ENCODE assay signal across 13 cellular contexts in genomic region chr19:655691-656090, GRCh38. TPM values are rescaled to one million over a fixed set of nuclear protein-coding genes. Genes with fewer than 3 reads are reported as not detected.
DNase-seq lines count a peak whose midpoint lies in the region; ATAC-seq and TF ChIP-seq lines count a peak whose summit lies in the region.
"Had no signal": no experiment of that assay in that cellular context is flagged by ENCODE, and none has a peak within 500 bp of the region (broad histone marks: within the 10 kb centered on the region; RNA-seq: fewer than 3 reads in every experiment).

No MANE protein-coding gene starts in this region.

- peaks cover 0 to 12% (median 3%) of the 10 kb centered on the region in 4 donors for H3K36me3 ChIP-seq in transverse colon

- H3K36me3 Mint-ChIP-seq in activated T-helper 17 cell treated with anti-CD3 and anti-CD28 coated beads, Interleukin-2, amount 50 U/mL, for 72 hours (ENCODE audit: low read depth), result peaks cover 77% of the 10 kb centered on the region
- H3K36me3 Mint-ChIP-seq in naive thymus-derived CD8-positive, alpha-beta T cell, result peaks cover 0 to 53% (median 1%) of the 10 kb centered on the region in 3 donors

- no peaks in the 10 kb centered on the region for H3K9me3 Mint-ChIP-seq in activated T-helper 17 cell treated with anti-CD3 and anti-CD28 coated beads, Interleukin-2, amount 50 U/mL, for 72 hours
- H3K9me3 Mint-ChIP-seq in naive thymus-derived CD8-positive, alpha-beta T cell, result no peaks in the 10 kb centered on the region
- H3K9me3 Mint-ChIP-seq: dendritic cell treated with granulocyte-macrophage colony-stimulating factor and Interleukin-4, amounts not matched to agents 40 ng/mL and 50 ng/mL, for 4 days had no signal

- H3K27me3 ChIP-seq in transverse colon, result no peaks in the 10 kb centered on the region
- H3K27me3 ChIP-seq: adrenal gland, right atrium auricular region, suprapubic skin had no signal

- H3K27ac Mint-ChIP-seq in activated T-helper 17 cell treated with anti-CD3 and anti-CD28 coated beads, Interleukin-2, amount 50 U/mL, for 72 hours, result no peak overlapping the region
- peak overlapping the region in 8 of 10 donors; percentile 52 to 82 (median 66) for H3K27ac Mint-ChIP-seq in naive thymus-derived CD8-positive, alpha-beta T cell

- in situ Hi-C loops in transverse colon (cut with MboI; ENCODE audit: low pct_ligation_motif_present in 1 of 4, low pct_unique_long_range_greater_than_20kb in 1 of 4, low sequenced_read_pairs in 3 of 4), result no loop called here

- no peaks in the 10 kb centered on the region for H3K9me3 ChIP-seq in transverse colon
- H3K9me3 ChIP-seq: adrenal gland, right atrium auricular region, suprapubic skin had no signal

- 80 to 86% methylated on average over 2 to 16 of the region's 17 CpGs for WGBS in transverse colon (ENCODE audit: low coverage in 1 of 2), 2 donors

- no peaks in the 10 kb centered on the region for H3K27me3 Mint-ChIP-seq in activated T-helper 17 cell treated with anti-CD3 and anti-CD28 coated beads, Interleukin-2, amount 50 U/mL, for 72 hours
- H3K27me3 Mint-ChIP-seq in naive thymus-derived CD8-positive, alpha-beta T cell, result no peaks in the 10 kb centered on the region
- H3K27me3 Mint-ChIP-seq: dendritic cell treated with granulocyte-macrophage colony-stimulating factor and Interleukin-4, amounts not matched to agents 40 ng/mL and 50 ng/mL, for 4 days had no signal

- TF ChIP-seq EP300 in transverse colon (IDR thresholded peaks at IDR 0.05; ENCODE audit: low read depth), result no peak

- no peak overlapping the region for H3K4me3 ChIP-seq in transverse colon
- H3K4me3 ChIP-seq: adrenal gland, right atrium auricular region, suprapubic skin had no signal

- TF ChIP-seq POLR2A in transverse colon (IDR thresholded peaks at IDR 0.05), result no peak

- peaks cover 30 to 35% (median 32%) of the 10 kb centered on the region in 4 donors for H3K4me1 ChIP-seq in transverse colon

- H3K4me3 Mint-ChIP-seq in activated T-helper 17 cell treated with anti-CD3 and anti-CD28 coated beads, Interleukin-2, amount 50 U/mL, for 72 hours, result peak overlapping the region; percentile 39
- peak overlapping the region in 6 of 10 donors; percentile 13 to 72 (median 58) for H3K4me3 Mint-ChIP-seq in naive thymus-derived CD8-positive, alpha-beta T cell
- H3K4me3 Mint-ChIP-seq: dendritic cell treated with granulocyte-macrophage colony-stimulating factor and Interleukin-4, amounts not matched to agents 40 ng/mL and 50 ng/mL, for 4 days had no signal

- no peak overlapping the region for H3K27ac ChIP-seq in transverse colon
- H3K27ac ChIP-seq: adrenal gland, right atrium auricular region, suprapubic skin had no signal

- intact Hi-C loops in transverse colon (cut with DNase I; ENCODE audit: low total_unique reads), result no loop called here

- DNase-seq in naive thymus-derived CD8-positive, alpha-beta T cell, result no peak
- DNase-seq in transverse colon, result no peak
- DNase-seq: adrenal gland, NCI-H1417, NCI-H524 treated with DMSO at 0.1 percent for 48 hours, T-helper 9 cell had no signal

- no peak for ATAC-seq in activated T-helper 17 cell treated with anti-CD3 and anti-CD28 coated beads, Interleukin-2, amount 50 U/mL, for 72 hours (replicated peaks)
- ATAC-seq in naive thymus-derived CD8-positive, alpha-beta T cell, result no peak
- ATAC-seq in GM21717 (IDR thresholded peaks at IDR 0.05; ENCODE audit: unreplicated experiment), result no peak

- POLR2A ChIA-PET in naive thymus-derived CD8-positive, alpha-beta T cell (lab: Charles Lee), result interaction anchor here (2.1 kb wide), 1 partner anchor 10 kb away, joined by 7 read pairs; no protein-coding TSS in a partner anchor

- no peak for TF ChIP-seq CTCF in transverse colon (IDR thresholded peaks at IDR 0.05)

- peaks cover 9% of the 10 kb centered on the region for H3K4me1 Mint-ChIP-seq in activated T-helper 17 cell treated with anti-CD3 and anti-CD28 coated beads, Interleukin-2, amount 50 U/mL, for 72 hours
- peaks cover 24 to 61% (median 53%) of the 10 kb centered on the region in 4 donors for H3K4me1 Mint-ChIP-seq in naive thymus-derived CD8-positive, alpha-beta T cell

RNA-seq across cellular contexts. Expression of gene RNF126, which starts 7.3 kb away (rescaled TPM):
- total RNA-seq in activated T-helper 17 cell treated with anti-CD3 and anti-CD28 coated beads, Interleukin-2, amount 50 U/mL, for 72 hours, result 100 to 1,000 TPM in 1 of 2 donors, 10 to 100 TPM in 1; 74.0 to 103 TPM
- total RNA-seq in naive thymus-derived CD8-positive, alpha-beta T cell, result 100 to 1,000 TPM; 122 to 125 TPM
- polyA plus RNA-seq in naive thymus-derived CD8-positive, alpha-beta T cell, result 10 to 100 TPM; 56.2 to 70.7 (median 61.0) TPM
- total RNA-seq in transverse colon, result 100 to 1,000 TPM in 2 of 4 donors, 10 to 100 TPM in 2; 88.6 to 148 (median 102) TPM

RNA-seq across cellular contexts. Expression of gene FGF22, which starts 16.0 kb away (rescaled TPM):
- total RNA-seq in activated T-helper 17 cell treated with anti-CD3 and anti-CD28 coated beads, Interleukin-2, amount 50 U/mL, for 72 hours, result 1 to 10 TPM in 1 of 2 donors, not detected in 1; 1.7 TPM
- 1 to 10 TPM; 2.4 to 2.6 TPM for total RNA-seq in naive thymus-derived CD8-positive, alpha-beta T cell
- not detected for polyA plus RNA-seq in naive thymus-derived CD8-positive, alpha-beta T cell
- total RNA-seq in transverse colon, result not detected
- total RNA-seq: RPMI7951 had no signal

RNA-seq across cellular contexts. Expression of gene FSTL3, which starts 20.5 kb away (rescaled TPM):
- 1 to 10 TPM; 7.0 to 9.1 TPM for total RNA-seq in activated T-helper 17 cell treated with anti-CD3 and anti-CD28 coated beads, Interleukin-2, amount 50 U/mL, for 72 hours
- 1 to 10 TPM; 3.0 to 4.2 TPM for total RNA-seq in naive thymus-derived CD8-positive, alpha-beta T cell
- 1 to 10 TPM; 2.4 to 3.2 (median 2.8) TPM for polyA plus RNA-seq in naive thymus-derived CD8-positive, alpha-beta T cell
- 10 to 100 TPM; 14.1 to 37.9 (median 31.2) TPM for total RNA-seq in transverse colon

RNA-seq across cellular contexts. Expression of gene POLRMT, which starts 22.4 kb away (rescaled TPM):
- 10 to 100 TPM; 46.1 to 59.8 TPM for total RNA-seq in activated T-helper 17 cell treated with anti-CD3 and anti-CD28 coated beads, Interleukin-2, amount 50 U/mL, for 72 hours
- total RNA-seq in naive thymus-derived CD8-positive, alpha-beta T cell, result 10 to 100 TPM; 88.4 to 92.3 TPM
- polyA plus RNA-seq in naive thymus-derived CD8-positive, alpha-beta T cell, result 10 to 100 TPM; 33.2 to 71.1 (median 37.4) TPM
- 100 to 1,000 TPM in 1 of 4 donors, 10 to 100 TPM in 3; 45.9 to 114 (median 63.9) TPM for total RNA-seq in transverse colon

RNA-seq across cellular contexts. Expression of gene PRSS57, which starts 39.6 kb away (rescaled TPM):
- not detected for total RNA-seq in activated T-helper 17 cell treated with anti-CD3 and anti-CD28 coated beads, Interleukin-2, amount 50 U/mL, for 72 hours
- total RNA-seq in naive thymus-derived CD8-positive, alpha-beta T cell, result not detected
- 1 to 10 TPM in 1 of 3 donors, not detected in 2; 1.2 TPM for polyA plus RNA-seq in naive thymus-derived CD8-positive, alpha-beta T cell
- total RNA-seq in transverse colon, result not detected
- total RNA-seq: mucosa of gallbladder, right atrium auricular region, RPMI7951, suprapubic skin had no signal
